Comparison of ENCODE assay signal across 1 cellular context in the genomic region with DNA sequence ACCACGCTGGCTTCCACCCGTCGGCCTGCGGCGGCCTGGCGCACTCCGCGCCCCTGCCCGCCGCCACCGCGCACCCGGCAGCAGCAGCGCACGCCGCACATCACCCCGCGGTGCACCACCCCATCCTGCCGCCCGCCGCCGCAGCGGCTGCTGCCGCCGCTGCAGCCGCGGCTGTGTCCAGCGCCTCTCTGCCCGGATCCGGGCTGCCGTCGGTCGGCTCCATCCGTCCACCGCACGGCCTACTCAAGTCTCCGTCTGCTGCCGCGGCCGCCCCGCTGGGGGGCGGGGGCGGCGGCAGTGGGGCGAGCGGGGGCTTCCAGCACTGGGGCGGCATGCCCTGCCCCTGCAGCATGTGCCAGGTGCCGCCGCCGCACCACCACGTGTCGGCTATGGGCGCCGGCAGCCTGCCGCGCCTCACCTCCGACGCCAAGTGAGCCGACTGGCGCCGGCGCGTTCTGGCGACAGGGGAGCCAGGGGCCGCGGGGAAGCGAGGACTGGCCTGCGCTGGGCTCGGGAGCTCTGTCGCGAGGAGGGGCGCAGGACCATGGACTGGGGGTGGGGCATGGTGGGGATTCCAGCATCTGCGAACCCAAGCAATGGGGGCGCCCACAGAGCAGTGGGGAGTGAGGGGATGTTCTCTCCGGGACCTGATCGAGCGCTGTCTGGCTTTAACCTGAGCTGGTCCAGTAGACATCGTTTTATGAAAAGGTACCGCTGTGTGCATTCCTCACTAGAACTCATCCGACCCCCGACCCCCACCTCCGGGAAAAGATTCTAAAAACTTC.
TF ChIP-seq lines count a peak whose summit lies in the region.

No MANE protein-coding gene starts in this region.

TF ChIP-seq in GM12878, 131 proteins besides CTCF, POLR2A, EP300 and RAD21:
- no peak for TF ChIP-seq HDGF (IDR thresholded peaks at IDR 0.05)
- TF ChIP-seq HDAC6 (IDR thresholded peaks at IDR 0.05; ENCODE audit: unreplicated experiment), result peak; percentile 83
TF ChIP-seq in GM12878: peak in this region for 1.
